In genomic region chr5:78690593-78690972, GRCh38 we compare ENCODE assay signal across 9 cellular contexts.
"Had no signal": no experiment of that assay in that cellular context is flagged by ENCODE, and none has a peak within 500 bp of the region (broad histone marks: within the 10 kb centered on the region; RNA-seq: fewer than 3 reads in every experiment).

No MANE protein-coding gene starts in this region.

- H3K4me3 ChIP-seq: heart left ventricle, right atrium auricular region, smooth muscle cell, tibial nerve had no signal

- H3K36me3 ChIP-seq: heart left ventricle, right atrium auricular region, tibial nerve had no signal

- H3K27me3 ChIP-seq: heart left ventricle, right atrium auricular region, tibial nerve had no signal

- H3K27ac ChIP-seq: heart left ventricle, right atrium auricular region had no signal

- H3K4me3 Mint-ChIP-seq: activated naive CD8-positive, alpha-beta T cell treated with anti-CD3 and anti-CD28 coated beads for 36 hours; activated T-cell treated with anti-CD3 and anti-CD28 coated beads, Interleukin-2, amount 50 U/mL, for 24 hours; T-helper 17 cell had no signal

- H3K4me1 ChIP-seq: heart left ventricle, right atrium auricular region had no signal

- ATAC-seq: heart left ventricle, T-helper 17 cell had no signal

- H3K27ac Mint-ChIP-seq: activated naive CD8-positive, alpha-beta T cell treated with anti-CD3 and anti-CD28 coated beads for 36 hours; activated T-cell treated with anti-CD3 and anti-CD28 coated beads, Interleukin-2, amount 50 U/mL, for 24 hours; T-helper 17 cell had no signal

- H3K4me1 Mint-ChIP-seq: activated naive CD8-positive, alpha-beta T cell treated with anti-CD3 and anti-CD28 coated beads for 36 hours; T-helper 17 cell had no signal

- H3K36me3 Mint-ChIP-seq: activated naive CD8-positive, alpha-beta T cell treated with anti-CD3 and anti-CD28 coated beads for 36 hours had no signal

- DNase-seq: activated gamma-delta T cell; activated naive CD8-positive, alpha-beta T cell treated with anti-CD3 and anti-CD28 coated beads for 36 hours; activated T-cell treated with anti-CD3 and anti-CD28 coated beads, Interleukin-2, amount 50 U/mL, for 24 hours; aorta; heart left ventricle; T-helper 17 cell had no signal
